ENCODE assay signal across 24 cellular contexts in genomic region chr11:7385532-7385931, GRCh38.
"Had no signal": no experiment of that assay in that cellular context is flagged by ENCODE, and none has a peak within 500 bp of the region (broad histone marks: within the 10 kb centered on the region; RNA-seq: fewer than 3 reads in every experiment).

No MANE protein-coding gene starts in this region.

- H3K36me3 ChIP-seq: colonic mucosa, esophagus squamous epithelium, gastrocnemius medialis, heart right ventricle, left lung, lower lobe of right lung had no signal

- H3K27me3 ChIP-seq: colonic mucosa, esophagus squamous epithelium, gastrocnemius medialis, heart right ventricle, left lung had no signal

- H3K27ac ChIP-seq: colonic mucosa, epithelial cell of prostate, esophagus squamous epithelium, gastrocnemius medialis, heart right ventricle, left lung, lower lobe of right lung had no signal

- H3K4me1 ChIP-seq: colonic mucosa, esophagus squamous epithelium, gastrocnemius medialis, left lung, lower lobe of right lung had no signal

- H3K9me3 ChIP-seq: colonic mucosa, gastrocnemius medialis, left lung, lower lobe of right lung, mucosa of descending colon had no signal

- H3K4me3 ChIP-seq: colonic mucosa, esophagus squamous epithelium, gastrocnemius medialis, heart right ventricle, left lung, lower lobe of right lung, mucosa of descending colon had no signal

- DNase-seq: colonic mucosa; cortex of kidney; effector CD8-positive, alpha-beta T cell; effector memory CD8-positive, alpha-beta T cell; endodermal cell; erythroblast; esophagus squamous epithelium; foreskin fibroblast; foreskin melanocyte; gastrocnemius medialis; glutamatergic neuron; head of caudate nucleus; heart right ventricle; hippocampal formation; left colon; left lung; left ventricle myocardium superior; lower lobe of right lung; mesenchymal stem cell; mucosa of descending colon; naive B cell; naive thymus-derived CD8-positive, alpha-beta T cell had no signal

- ATAC-seq: effector memory CD8-positive, alpha-beta T cell; esophagus mucosa; gastrocnemius medialis; heart right ventricle; left colon; left lung; left ventricle myocardium superior; lower lobe of right lung; mucosa of descending colon; naive thymus-derived CD8-positive, alpha-beta T cell had no signal
